In the genomic region with DNA sequence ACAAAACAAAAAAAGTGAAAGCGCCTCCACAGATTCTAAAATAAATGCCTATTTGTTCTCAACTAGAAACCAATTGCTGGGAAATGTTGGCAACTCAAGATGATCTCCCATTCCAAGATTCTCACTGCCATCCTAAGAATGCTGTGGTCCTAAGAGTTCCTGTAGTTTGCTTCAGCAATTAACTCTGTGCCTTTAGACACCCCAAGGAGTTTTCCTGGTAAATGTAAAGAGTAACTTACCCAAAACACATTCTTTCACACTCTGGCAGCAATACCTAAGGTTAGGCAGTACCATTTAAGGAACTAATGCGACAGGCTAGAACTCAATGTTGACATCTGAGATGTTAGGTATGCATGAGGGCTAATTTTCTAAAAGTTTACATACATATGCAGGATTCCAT, we compare ENCODE assay signal across 16 cellular contexts. TPM values are rescaled to one million over a fixed set of nuclear protein-coding genes. Genes with fewer than 3 reads are reported as not detected.
DNase-seq lines count a peak whose midpoint lies in the region; ATAC-seq and TF ChIP-seq lines count a peak whose summit lies in the region.
"Had no signal": no experiment of that assay in that cellular context is flagged by ENCODE, and none has a peak within 500 bp of the region (broad histone marks: within the 10 kb centered on the region; RNA-seq: fewer than 3 reads in every experiment).

No MANE protein-coding gene starts in this region.

- CTCF ChIA-PET in OCI-LY7 (lab: Charles Lee; ENCODE audit: unreplicated experiment) = no interaction called here

- no TSS peak for BruUV-seq in OCI-LY7 (replicated peaks; lab: Mats Ljungman, UMichigan)

- DNase-seq in ELF-1 (ENCODE audit: low read depth, low spot score) (peak; percentile 42), OCI-LY7 (ENCODE audit: low spot score) (no peak), superior temporal gyrus (ENCODE audit: extremely low spot score) (peak; percentile 27), dermis blood vessel endothelial cell (no peak), glomerular visceral epithelial cell (ENCODE audit: extremely low spot score) (no peak)
- DNase-seq: DMS153, MV-4-11, NCI-H1436, NCI-H2029 treated with DMSO at 0.1 percent for 48 hours, NCI-H2227 treated with DMSO at 0.1 percent for 48 hours, NCI-H526 treated with DMSO at 0.1 percent for 48 hours, PC-9, T-cell had no signal

- H3K27ac ChIP-seq in OCI-LY7 (ENCODE audit: low read depth, low read length, poor library complexity, severe bottlenecking) (no peak overlapping the region), cingulate gyrus (ENCODE audit: low read depth, low read length) (peak overlapping the region; percentile 8)
- H3K27ac ChIP-seq: C4-2B had no signal

- peaks cover 42% of the 10 kb centered on the region for H3K4me1 ChIP-seq in OCI-LY7 (ENCODE audit: insufficient read depth, low read length, poor library complexity, severe bottlenecking)

- peak overlapping the region; percentile 34; the same call in 1 of the 2 replicates for H2AFZ ChIP-seq in OCI-LY7 (ENCODE audit: low read length)
- H2AFZ ChIP-seq: PC-9 had no signal

- no peak overlapping the region for H3K4me2 ChIP-seq in OCI-LY7 (ENCODE audit: low read length)
- H3K4me2 ChIP-seq: PC-9 had no signal

- H3K4me3 ChIP-seq in OCI-LY7 (ENCODE audit: low read depth, low read length, poor library complexity, severe bottlenecking) = no peak overlapping the region
- H3K4me3 ChIP-seq: PC-9 had no signal

- no peaks in the 10 kb centered on the region for H3K9me2 ChIP-seq in OCI-LY7 (ENCODE audit: insufficient read depth, low read length)

- H3K79me2 ChIP-seq in OCI-LY7 (ENCODE audit: insufficient read depth, low read depth, low read length) = no peaks in the 10 kb centered on the region

- H3K36me3 ChIP-seq in OCI-LY7 (ENCODE audit: insufficient read depth, low read length) = no peaks in the 10 kb centered on the region

- POLR2A ChIA-PET in OCI-LY7 (lab: Charles Lee) = interaction anchor here (0.5 to 1.7 kb wide), 9 partner anchors 10 to 989 kb away, joined by 3 to 11 read pairs (median 6); no protein-coding TSS in a partner anchor

- ATAC-seq in GM18858 (IDR thresholded peaks at IDR 0.05; ENCODE audit: unreplicated experiment) = no peak
- ATAC-seq: T-cell had no signal

- H3K9me3 ChIP-seq in OCI-LY7 (ENCODE audit: low read length) = no peaks in the 10 kb centered on the region

- intact Hi-C loops in OCI-LY7 (cut with micrococcal nuclease; ENCODE audit: unreplicated experiment) = no loop called here

- TF ChIP-seq CTCF in OCI-LY7 (conservative IDR thresholded peaks at IDR 0.05; ENCODE audit: low read length) = no peak

- H4K20me1 ChIP-seq in OCI-LY7 (ENCODE audit: insufficient read depth, low read length) = no peaks in the 10 kb centered on the region

RNA-seq across cellular contexts. Expression of gene TANK, which starts 58.8 kb away (rescaled TPM):
- 43.4 and 52.6 TPM in 2 replicates for total RNA-seq in OCI-LY7 (2014; rRNA removed; shearing (Covaris generic))
- total RNA-seq in OCI-LY7 (2022) (64.9 and 78.0 TPM in 2 replicates), dermis blood vessel endothelial cell (79.4 and 114 TPM in 2 replicates)

Comparison
In these comparisons a context has a peak if more than half of its experiments do, and no peak if none do; other contexts are left out.
1. DNase-seq: peak in ELF-1 (single experiment) and superior temporal gyrus (single experiment); none in OCI-LY7 (single experiment), dermis blood vessel endothelial cell (single experiment) and glomerular visceral epithelial cell (single experiment).